1 cellular context compared by ENCODE assay signal in the genomic region with DNA sequence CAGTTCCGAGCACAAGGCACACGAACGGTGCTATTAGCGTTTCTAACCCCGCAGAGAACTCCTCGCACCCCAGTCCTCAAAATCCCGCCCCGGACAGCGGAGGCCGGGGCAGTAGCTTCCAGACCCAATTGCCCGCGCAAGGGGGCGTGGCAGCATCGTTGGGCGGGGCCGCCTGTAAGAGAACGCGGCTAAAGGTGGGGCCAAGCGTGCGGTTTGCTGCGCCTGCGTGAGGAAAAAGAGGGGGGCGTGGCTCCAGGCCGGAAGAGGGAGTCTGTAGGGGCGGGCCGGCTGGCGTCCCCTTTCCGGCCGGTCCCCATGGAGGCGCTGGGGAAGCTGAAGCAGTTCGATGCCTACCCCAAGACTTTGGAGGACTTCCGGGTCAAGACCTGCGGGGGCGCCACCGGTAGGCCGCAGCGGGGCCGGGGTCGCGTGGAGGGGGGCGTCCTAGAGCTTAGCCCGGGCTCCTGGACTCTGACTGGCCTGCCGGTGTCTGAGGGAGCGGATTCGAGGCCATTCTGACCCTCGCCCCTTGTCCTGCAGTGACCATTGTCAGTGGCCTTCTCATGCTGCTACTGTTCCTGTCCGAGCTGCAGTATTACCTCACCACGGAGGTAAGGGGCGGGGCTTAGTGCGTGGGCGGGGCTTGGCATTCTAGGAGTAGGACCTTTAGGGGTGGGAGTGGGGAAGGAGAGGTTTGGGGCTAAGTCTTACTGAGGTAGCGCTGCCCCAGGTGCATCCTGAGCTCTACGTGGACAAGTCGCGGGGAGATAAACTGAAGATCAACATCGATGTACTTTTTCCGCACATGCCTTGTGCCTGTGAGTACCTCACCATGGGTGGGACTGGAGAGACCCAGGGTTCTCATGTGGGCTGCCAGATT.
TF ChIP-seq lines count a peak whose summit lies in the region.

A gene (plus strand): TSS at position 296 of the 880 bp plus-strand sequence. CDS start 20 bp downstream, at position 316.

TF ChIP-seq in HepG2, 621 proteins besides CTCF, POLR2A, EP300 and RAD21 (continued from another document and continues in another):
- TF ChIP-seq, protein P1, sequence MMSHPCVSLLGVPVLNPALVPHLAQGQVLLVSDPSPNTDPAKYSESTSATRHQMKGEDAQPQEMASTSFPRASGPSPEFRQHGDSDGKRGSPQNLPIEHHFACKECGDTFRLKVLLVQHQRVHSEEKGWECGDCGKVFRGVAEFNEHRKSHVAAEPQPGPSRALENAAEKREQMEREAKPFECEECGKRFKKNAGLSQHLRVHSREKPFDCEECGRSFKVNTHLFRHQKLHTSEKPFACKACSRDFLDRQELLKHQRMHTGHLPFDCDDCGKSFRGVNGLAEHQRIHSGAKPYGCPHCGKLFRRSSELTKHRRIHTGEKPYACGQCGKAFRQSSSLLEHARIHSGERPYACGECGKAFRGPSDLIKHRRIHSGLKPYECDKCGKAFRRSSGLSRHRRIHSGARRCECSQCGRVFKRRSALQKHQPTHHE (CRISPR knock-in tag; IDR thresholded peaks at IDR 0.05; ENCODE audit: borderline replicate concordance): peak; percentile 94
- TF ChIP-seq THAP11 (CRISPR knock-in tag; IDR thresholded peaks at IDR 0.05) (peak; percentile 92), CREM (IDR thresholded peaks at IDR 0.05) (peak; percentile 71), CREM (CRISPR knock-in tag; IDR thresholded peaks at IDR 0.05) (no peak), MAFG (CRISPR knock-in tag; IDR thresholded peaks at IDR 0.05) (no peak), SMARCC2 (IDR thresholded peaks at IDR 0.05) (no peak; the same call in 1 of the 2 replicates), ZNF629 (CRISPR knock-in tag; conservative IDR thresholded peaks at IDR 0.05) (0 out of 2 replicates have a peak, but pooled peaks have one; percentile 26), RFXAP (CRISPR knock-in tag; IDR thresholded peaks at IDR 0.05; ENCODE audit: borderline replicate concordance) (0 out of 2 replicates have a peak, but pooled peaks have one; percentile 18), GTF3A (CRISPR knock-in tag; conservative IDR thresholded peaks at IDR 0.05) (no peak), HMGA1 (CRISPR knock-in tag; conservative IDR thresholded peaks at IDR 0.05) (no peak), CREB1 (IDR thresholded peaks at IDR 0.05) (no peak; the same call in 1 of the 2 replicates), CREB1 (CRISPR knock-in tag; IDR thresholded peaks at IDR 0.05) (no peak), BORCS8-MEF2B (CRISPR knock-in tag; IDR thresholded peaks at IDR 0.05) (peak; percentile 94), RXRA (CRISPR knock-in tag; IDR thresholded peaks at IDR 0.05) (peak; percentile 87), ZNF589 (CRISPR knock-in tag; conservative IDR thresholded peaks at IDR 0.05) (no peak; the same call in 1 of the 2 replicates), ZNF446 (CRISPR knock-in tag; IDR thresholded peaks at IDR 0.05) (peak; percentile 91; the same call in 1 of the 2 replicates), KLF11 (CRISPR knock-in tag; IDR thresholded peaks at IDR 0.05) (peak; percentile 23; the same call in 1 of the 2 replicates), KDM2A (CRISPR knock-in tag; IDR thresholded peaks at IDR 0.05; ENCODE audit: borderline replicate concordance, low read depth) (peak; percentile 87), CEBPB (IDR thresholded peaks at IDR 0.05; ENCODE audit: borderline replicate concordance, low read depth, low read length) (peak; percentile 55; the same call in 1 of the 2 replicates), RNF2 (conservative IDR thresholded peaks at IDR 0.05; ENCODE audit: low read depth) (peak; percentile 71), FOXC1 (CRISPR knock-in tag; IDR thresholded peaks at IDR 0.05; ENCODE audit: borderline replicate concordance) (peak; percentile 97), NFE2L1 (CRISPR knock-in tag; IDR thresholded peaks at IDR 0.05; ENCODE audit: borderline replicate concordance) (no peak), ZNF335 (CRISPR knock-in tag; IDR thresholded peaks at IDR 0.05) (peak; percentile 89), ZNF138 (CRISPR knock-in tag; IDR thresholded peaks at IDR 0.05; ENCODE audit: low read depth) (peak; percentile 93), ZFP82 (CRISPR knock-in tag; IDR thresholded peaks at IDR 0.05; ENCODE audit: borderline replicate concordance) (no peak), ZNF44 (CRISPR knock-in tag; IDR thresholded peaks at IDR 0.05) (peak; percentile 73), ZNF644 (CRISPR knock-in tag; IDR thresholded peaks at IDR 0.05; ENCODE audit: low read depth) (no peak), FOXA1 (IDR thresholded peaks at IDR 0.05) (no peak), FOXA1 (CRISPR knock-in tag; IDR thresholded peaks at IDR 0.05) (no peak; the same call in 1 of the 2 replicates), ZIK1 (CRISPR knock-in tag; IDR thresholded peaks at IDR 0.05; ENCODE audit: borderline replicate concordance, low read depth) (peak; percentile 87), KDM1A (CRISPR knock-in tag; IDR thresholded peaks at IDR 0.05) (no peak), REPIN1 (CRISPR knock-in tag; IDR thresholded peaks at IDR 0.05; ENCODE audit: borderline replicate concordance, low read depth) (peak; percentile 64; the same call in 1 of the 2 replicates), SUZ12 (IDR thresholded peaks at IDR 0.05; ENCODE audit: low read depth, low read length) (no peak), GATAD1 (CRISPR knock-in tag; IDR thresholded peaks at IDR 0.05) (peak; percentile 89), ZNF781 (CRISPR knock-in tag; IDR thresholded peaks at IDR 0.05; ENCODE audit: borderline replicate concordance, not compliant biosample characterization) (peak; percentile 64), ZNF879 (CRISPR knock-in tag; IDR thresholded peaks at IDR 0.05) (no peak), RAD51 (IDR thresholded peaks at IDR 0.05; ENCODE audit: borderline replicate concordance) (no peak), TAF1 (CRISPR knock-in tag; IDR thresholded peaks at IDR 0.05) (peak; percentile 82), SMARCE1 (IDR thresholded peaks at IDR 0.05; ENCODE audit: borderline replicate concordance) (no peak)
- TF ChIP-seq, protein P2, sequence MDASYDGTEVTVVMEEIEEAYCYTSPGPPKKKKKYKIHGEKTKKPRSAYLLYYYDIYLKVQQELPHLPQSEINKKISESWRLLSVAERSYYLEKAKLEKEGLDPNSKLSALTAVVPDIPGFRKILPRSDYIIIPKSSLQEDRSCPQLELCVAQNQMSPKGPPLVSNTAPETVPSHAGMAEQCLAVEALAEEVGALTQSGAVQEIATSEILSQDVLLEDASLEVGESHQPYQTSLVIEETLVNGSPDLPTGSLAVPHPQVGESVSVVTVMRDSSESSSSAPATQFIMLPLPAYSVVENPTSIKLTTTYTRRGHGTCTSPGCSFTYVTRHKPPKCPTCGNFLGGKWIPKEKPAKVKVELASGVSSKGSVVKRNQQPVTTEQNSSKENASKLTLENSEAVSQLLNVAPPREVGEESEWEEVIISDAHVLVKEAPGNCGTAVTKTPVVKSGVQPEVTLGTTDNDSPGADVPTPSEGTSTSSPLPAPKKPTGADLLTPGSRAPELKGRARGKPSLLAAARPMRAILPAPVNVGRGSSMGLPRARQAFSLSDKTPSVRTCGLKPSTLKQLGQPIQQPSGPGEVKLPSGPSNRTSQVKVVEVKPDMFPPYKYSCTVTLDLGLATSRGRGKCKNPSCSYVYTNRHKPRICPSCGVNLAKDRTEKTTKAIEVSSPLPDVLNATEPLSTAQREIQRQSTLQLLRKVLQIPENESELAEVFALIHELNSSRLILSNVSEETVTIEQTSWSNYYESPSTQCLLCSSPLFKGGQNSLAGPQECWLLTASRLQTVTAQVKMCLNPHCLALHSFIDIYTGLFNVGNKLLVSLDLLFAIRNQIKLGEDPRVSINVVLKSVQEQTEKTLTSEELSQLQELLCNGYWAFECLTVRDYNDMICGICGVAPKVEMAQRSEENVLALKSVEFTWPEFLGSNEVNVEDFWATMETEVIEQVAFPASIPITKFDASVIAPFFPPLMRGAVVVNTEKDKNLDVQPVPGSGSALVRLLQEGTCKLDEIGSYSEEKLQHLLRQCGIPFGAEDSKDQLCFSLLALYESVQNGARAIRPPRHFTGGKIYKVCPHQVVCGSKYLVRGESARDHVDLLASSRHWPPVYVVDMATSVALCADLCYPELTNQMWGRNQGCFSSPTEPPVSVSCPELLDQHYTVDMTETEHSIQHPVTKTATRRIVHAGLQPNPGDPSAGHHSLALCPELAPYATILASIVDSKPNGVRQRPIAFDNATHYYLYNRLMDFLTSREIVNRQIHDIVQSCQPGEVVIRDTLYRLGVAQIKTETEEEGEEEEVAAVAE (CRISPR knock-in tag; IDR thresholded peaks at IDR 0.05; ENCODE audit: borderline replicate concordance): 0 out of 2 replicates have a peak, but pooled peaks have one; percentile 39
- TF ChIP-seq, protein P3, sequence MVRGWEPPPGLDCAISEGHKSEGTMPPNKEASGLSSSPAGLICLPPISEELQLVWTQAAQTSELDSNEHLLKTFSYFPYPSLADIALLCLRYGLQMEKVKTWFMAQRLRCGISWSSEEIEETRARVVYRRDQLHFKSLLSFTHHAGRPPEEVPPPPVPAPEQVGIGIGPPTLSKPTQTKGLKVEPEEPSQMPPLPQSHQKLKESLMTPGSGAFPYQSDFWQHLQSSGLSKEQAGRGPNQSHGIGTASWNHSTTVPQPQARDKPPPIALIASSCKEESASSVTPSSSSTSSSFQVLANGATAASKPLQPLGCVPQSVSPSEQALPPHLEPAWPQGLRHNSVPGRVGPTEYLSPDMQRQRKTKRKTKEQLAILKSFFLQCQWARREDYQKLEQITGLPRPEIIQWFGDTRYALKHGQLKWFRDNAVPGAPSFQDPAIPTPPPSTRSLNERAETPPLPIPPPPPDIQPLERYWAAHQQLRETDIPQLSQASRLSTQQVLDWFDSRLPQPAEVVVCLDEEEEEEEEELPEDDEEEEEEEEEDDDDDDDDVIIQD (CRISPR knock-in tag; IDR thresholded peaks at IDR 0.05; ENCODE audit: low read depth): no peak; the same call in 1 of the 2 replicates
- TF ChIP-seq, protein P4, sequence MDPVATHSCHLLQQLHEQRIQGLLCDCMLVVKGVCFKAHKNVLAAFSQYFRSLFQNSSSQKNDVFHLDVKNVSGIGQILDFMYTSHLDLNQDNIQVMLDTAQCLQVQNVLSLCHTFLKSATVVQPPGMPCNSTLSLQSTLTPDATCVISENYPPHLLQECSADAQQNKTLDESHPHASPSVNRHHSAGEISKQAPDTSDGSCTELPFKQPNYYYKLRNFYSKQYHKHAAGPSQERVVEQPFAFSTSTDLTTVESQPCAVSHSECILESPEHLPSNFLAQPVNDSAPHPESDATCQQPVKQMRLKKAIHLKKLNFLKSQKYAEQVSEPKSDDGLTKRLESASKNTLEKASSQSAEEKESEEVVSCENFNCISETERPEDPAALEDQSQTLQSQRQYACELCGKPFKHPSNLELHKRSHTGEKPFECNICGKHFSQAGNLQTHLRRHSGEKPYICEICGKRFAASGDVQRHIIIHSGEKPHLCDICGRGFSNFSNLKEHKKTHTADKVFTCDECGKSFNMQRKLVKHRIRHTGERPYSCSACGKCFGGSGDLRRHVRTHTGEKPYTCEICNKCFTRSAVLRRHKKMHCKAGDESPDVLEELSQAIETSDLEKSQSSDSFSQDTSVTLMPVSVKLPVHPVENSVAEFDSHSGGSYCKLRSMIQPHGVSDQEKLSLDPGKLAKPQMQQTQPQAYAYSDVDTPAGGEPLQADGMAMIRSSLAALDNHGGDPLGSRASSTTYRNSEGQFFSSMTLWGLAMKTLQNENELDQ (CRISPR knock-in tag; IDR thresholded peaks at IDR 0.05; ENCODE audit: borderline replicate concordance): no peak
- TF ChIP-seq, protein P5, sequence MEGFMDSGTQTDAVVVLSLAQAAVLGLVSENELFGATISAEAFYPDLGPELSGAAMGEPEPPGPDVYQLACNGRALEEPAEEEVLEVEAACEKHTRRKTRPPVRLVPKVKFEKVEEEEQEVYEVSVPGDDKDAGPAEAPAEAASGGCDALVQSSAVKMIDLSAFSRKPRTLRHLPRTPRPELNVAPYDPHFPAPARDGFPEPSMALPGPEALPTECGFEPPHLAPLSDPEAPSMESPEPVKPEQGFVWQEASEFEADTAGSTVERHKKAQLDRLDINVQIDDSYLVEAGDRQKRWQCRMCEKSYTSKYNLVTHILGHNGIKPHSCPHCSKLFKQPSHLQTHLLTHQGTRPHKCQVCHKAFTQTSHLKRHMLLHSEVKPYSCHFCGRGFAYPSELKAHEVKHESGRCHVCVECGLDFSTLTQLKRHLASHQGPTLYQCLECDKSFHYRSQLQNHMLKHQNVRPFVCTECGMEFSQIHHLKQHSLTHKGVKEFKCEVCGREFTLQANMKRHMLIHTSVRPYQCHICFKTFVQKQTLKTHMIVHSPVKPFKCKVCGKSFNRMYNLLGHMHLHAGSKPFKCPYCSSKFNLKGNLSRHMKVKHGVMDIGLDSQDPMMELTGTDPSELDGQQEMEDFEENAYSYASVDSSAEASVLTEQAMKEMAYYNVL (CRISPR knock-in tag; IDR thresholded peaks at IDR 0.05; ENCODE audit: borderline replicate concordance): peak; percentile 32; the same call in 1 of the 2 replicates
- TF ChIP-seq, protein P6, sequence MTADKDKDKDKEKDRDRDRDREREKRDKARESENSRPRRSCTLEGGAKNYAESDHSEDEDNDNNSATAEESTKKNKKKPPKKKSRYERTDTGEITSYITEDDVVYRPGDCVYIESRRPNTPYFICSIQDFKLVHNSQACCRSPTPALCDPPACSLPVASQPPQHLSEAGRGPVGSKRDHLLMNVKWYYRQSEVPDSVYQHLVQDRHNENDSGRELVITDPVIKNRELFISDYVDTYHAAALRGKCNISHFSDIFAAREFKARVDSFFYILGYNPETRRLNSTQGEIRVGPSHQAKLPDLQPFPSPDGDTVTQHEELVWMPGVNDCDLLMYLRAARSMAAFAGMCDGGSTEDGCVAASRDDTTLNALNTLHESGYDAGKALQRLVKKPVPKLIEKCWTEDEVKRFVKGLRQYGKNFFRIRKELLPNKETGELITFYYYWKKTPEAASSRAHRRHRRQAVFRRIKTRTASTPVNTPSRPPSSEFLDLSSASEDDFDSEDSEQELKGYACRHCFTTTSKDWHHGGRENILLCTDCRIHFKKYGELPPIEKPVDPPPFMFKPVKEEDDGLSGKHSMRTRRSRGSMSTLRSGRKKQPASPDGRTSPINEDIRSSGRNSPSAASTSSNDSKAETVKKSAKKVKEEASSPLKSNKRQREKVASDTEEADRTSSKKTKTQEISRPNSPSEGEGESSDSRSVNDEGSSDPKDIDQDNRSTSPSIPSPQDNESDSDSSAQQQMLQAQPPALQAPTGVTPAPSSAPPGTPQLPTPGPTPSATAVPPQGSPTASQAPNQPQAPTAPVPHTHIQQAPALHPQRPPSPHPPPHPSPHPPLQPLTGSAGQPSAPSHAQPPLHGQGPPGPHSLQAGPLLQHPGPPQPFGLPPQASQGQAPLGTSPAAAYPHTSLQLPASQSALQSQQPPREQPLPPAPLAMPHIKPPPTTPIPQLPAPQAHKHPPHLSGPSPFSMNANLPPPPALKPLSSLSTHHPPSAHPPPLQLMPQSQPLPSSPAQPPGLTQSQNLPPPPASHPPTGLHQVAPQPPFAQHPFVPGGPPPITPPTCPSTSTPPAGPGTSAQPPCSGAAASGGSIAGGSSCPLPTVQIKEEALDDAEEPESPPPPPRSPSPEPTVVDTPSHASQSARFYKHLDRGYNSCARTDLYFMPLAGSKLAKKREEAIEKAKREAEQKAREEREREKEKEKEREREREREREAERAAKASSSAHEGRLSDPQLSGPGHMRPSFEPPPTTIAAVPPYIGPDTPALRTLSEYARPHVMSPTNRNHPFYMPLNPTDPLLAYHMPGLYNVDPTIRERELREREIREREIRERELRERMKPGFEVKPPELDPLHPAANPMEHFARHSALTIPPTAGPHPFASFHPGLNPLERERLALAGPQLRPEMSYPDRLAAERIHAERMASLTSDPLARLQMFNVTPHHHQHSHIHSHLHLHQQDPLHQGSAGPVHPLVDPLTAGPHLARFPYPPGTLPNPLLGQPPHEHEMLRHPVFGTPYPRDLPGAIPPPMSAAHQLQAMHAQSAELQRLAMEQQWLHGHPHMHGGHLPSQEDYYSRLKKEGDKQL (CRISPR knock-in tag; IDR thresholded peaks at IDR 0.05; ENCODE audit: low read depth): no peak; the same call in 1 of the 2 replicates
